In the genomic region with DNA sequence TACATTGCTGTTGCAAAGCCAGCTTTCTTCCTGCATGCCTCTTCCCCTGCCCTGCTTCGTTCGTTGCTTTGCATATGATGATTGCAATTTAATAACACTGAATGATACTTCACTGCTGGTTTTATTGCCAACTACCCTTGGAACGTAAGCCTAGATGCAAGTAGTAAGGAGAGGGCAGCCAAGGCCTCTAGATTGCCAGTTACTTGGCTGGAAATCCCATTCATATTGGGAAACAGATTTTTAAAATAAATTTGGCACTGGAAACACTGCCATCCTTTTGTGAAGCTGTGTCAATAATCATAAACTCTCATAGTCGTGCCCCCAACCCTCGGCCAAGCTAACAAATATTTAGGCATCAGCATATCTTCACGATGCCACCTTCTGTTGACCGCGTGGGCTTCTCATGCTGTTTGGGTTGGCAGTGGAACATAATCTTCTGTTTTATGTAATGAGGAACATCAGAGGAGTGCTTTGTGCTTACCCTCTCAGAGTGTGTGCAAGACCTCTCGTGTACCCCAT, we compare ENCODE assay signal across 10 cellular contexts.
DNase-seq lines count a peak whose midpoint lies in the region; ATAC-seq, FAIRE-seq and TF ChIP-seq lines count a peak whose summit lies in the region.
"Had no signal": no experiment of that assay in that cellular context is flagged by ENCODE, and none has a peak within 500 bp of the region (broad histone marks: within the 10 kb centered on the region; RNA-seq: fewer than 3 reads in every experiment).

No MANE protein-coding gene starts in this region.

- H3K4me3 ChIP-seq in H1 (ENCODE audit: extremely low read depth in 1 of 4, insufficient read depth in 2 of 4, low read depth in 3 of 4, low read length in 4 of 4) = no peak overlapping the region
- no peak overlapping the region for H3K4me3 ChIP-seq in osteoblast (ENCODE audit: insufficient read depth, low read length)

- intact Hi-C loops in CD14-positive monocyte (cut with micrococcal nuclease) = no loop called here

- peak overlapping the region; percentile 29; the same call in 1 of the 2 replicates for H2AK5ac ChIP-seq in H1 (ENCODE audit: low read depth, low read length)

- no peak for ATAC-seq in GM21619 (IDR thresholded peaks at IDR 0.05; ENCODE audit: unreplicated experiment)

- H3K36me3 ChIP-seq in H1 (ENCODE audit: control insufficient read depth in 2 of 4, insufficient read depth in 4 of 4, low read length in 3 of 4) (no peaks in the 10 kb centered on the region), osteoblast (ENCODE audit: insufficient read depth, low read length) (no peaks in the 10 kb centered on the region)

- no peak overlapping the region for H2BK15ac ChIP-seq in H1 (ENCODE audit: low read length)

- TF ChIP-seq CTCF in CD14-positive monocyte (IDR thresholded peaks at IDR 0.05) (no peak), H1 (IDR thresholded peaks at IDR 0.05; ENCODE audit: control extremely low read depth in 1 of 3, insufficient read depth in 1 of 3, low read depth in 1 of 3, low read length in 3 of 3) (no peak), osteoblast (IDR thresholded peaks at IDR 0.05; ENCODE audit: extremely low read depth, low read depth, low read length) (no peak)

- POLR2A ChIA-PET in H1 (lab: Charles Lee; ENCODE audit: partially characterized antibody) = interaction anchor here (1.2 kb wide), 1 partner anchor 87 kb away, joined by 3 read pairs; no protein-coding TSS in a partner anchor

- no peak overlapping the region for H3K4me3 Mint-ChIP-seq in CD14-positive monocyte

- H4K5ac ChIP-seq in H1 (ENCODE audit: insufficient read length, low read depth, low read length) = no peak overlapping the region

- H3K23ac ChIP-seq in H1 (ENCODE audit: insufficient read length) = no peak overlapping the region

- H3K27me3 Mint-ChIP-seq in CD14-positive monocyte (ENCODE audit: low read depth in 3 of 3) = no peaks in the 10 kb centered on the region

- no peak overlapping the region for H2BK120ac ChIP-seq in H1 (replicated peaks; ENCODE audit: low read depth, low read length)

- H2BK5ac ChIP-seq in H1 (ENCODE audit: low read depth, low read length) = no peak overlapping the region

- H3K23me2 ChIP-seq in H1 (ENCODE audit: low read depth, low read length) = no peaks in the 10 kb centered on the region; the same call in 1 of the 2 replicates

- H3K9me3 ChIP-seq in H1 (ENCODE audit: insufficient read depth in 2 of 2, low read depth in 1 of 2, low read length in 1 of 2) (no peaks in the 10 kb centered on the region), osteoblast (ENCODE audit: low read depth, low read length) (no peaks in the 10 kb centered on the region)

- peaks cover 13 to 19% of the 10 kb centered on the region in 2 donors for H3K36me3 Mint-ChIP-seq in CD14-positive monocyte

- TF ChIP-seq POLR2A in H1 (IDR thresholded peaks at IDR 0.05; ENCODE audit: control extremely low read depth in 1 of 2, low read depth in 2 of 2, low read length in 2 of 2) = no peak

- H3K4me2 ChIP-seq in H1 (ENCODE audit: insufficient read depth in 1 of 2, low read depth in 2 of 2, low read length in 2 of 2) = no peak overlapping the region; a peak in 1 of 4 replicates
- peak overlapping the region; percentile 56 for H3K4me2 ChIP-seq in osteoblast (ENCODE audit: insufficient read depth, low read length)

- peak overlapping the region; percentile 46; the same call in 1 of the 2 replicates for H2BK12ac ChIP-seq in H1 (ENCODE audit: low read depth, low read length)

- peak overlapping the region; percentile 36 to 93 (median 87) for H3K27ac Mint-ChIP-seq in CD14-positive monocyte

- no peak overlapping the region for H3K14ac ChIP-seq in H1 (ENCODE audit: insufficient read length)

- no peak for TF ChIP-seq EP300 in H1 (IDR thresholded peaks at IDR 0.05; ENCODE audit: borderline replicate concordance in 1 of 2, low read depth in 2 of 2, low read length in 2 of 2)

- H3K27ac ChIP-seq in H1 (ENCODE audit: low read depth, low read length) = no peak overlapping the region
- no peak overlapping the region for H3K27ac ChIP-seq in osteoblast (ENCODE audit: low read depth, low read length)

- 82% methylated on average over 9 of the region's 9 CpGs; no CpG with 5 or more reads in 1 of the 2 experiments for WGBS in H1 (ENCODE audit: extremely low coverage in 1 of 2, insufficient coverage in 1 of 2, insufficient read length in 1 of 2, insufficient replicate concordance in 2 of 2, low coverage in 1 of 2, low lambda C conversion rate in 2 of 2, missing lambda C conversion rate in 1 of 2), 2 experiments

- H3K9ac ChIP-seq in H1 (replicated peaks in 1 of 4; ENCODE audit: extremely low read depth in 1 of 4, low read depth in 3 of 4, low read length in 3 of 4) = no peak overlapping the region

- H3K18ac ChIP-seq in H1 (ENCODE audit: extremely low read depth, low read length) = no peak overlapping the region; the same call in 1 of the 2 replicates

- CTCF ChIA-PET in H1 (lab: Charles Lee; ENCODE audit: partially characterized antibody) = interaction anchor here (0.6 to 3.2 kb wide), 12 partner anchors 8 to 741 kb away, joined by 3 to 14 read pairs (median 4); no protein-coding TSS in a partner anchor

- no peaks in the 10 kb centered on the region for H3K79me1 ChIP-seq in H1 (ENCODE audit: low read depth, low read length)

- FAIRE-seq in H1 (lab: Jason Lieb, UNC) = no peak
- FAIRE-seq: GM18507 had no signal

- no peak overlapping the region for H4K91ac ChIP-seq in H1 (replicated peaks; ENCODE audit: insufficient read length, low read length)

- H4K20me1 ChIP-seq in H1 (replicated peaks in 1 of 2; ENCODE audit: control insufficient read depth in 1 of 2, insufficient read depth in 2 of 2, low read length in 2 of 2) (no peaks in the 10 kb centered on the region), osteoblast (ENCODE audit: insufficient read depth, low read length) (no peaks in the 10 kb centered on the region)

- H3K79me2 ChIP-seq in H1 (ENCODE audit: control insufficient read depth in 1 of 2, insufficient read depth in 2 of 2, low read length in 2 of 2) (peaks cover 0 to 17% of the 10 kb centered on the region in 2 experiments; a peak in 2 of 4 replicates), osteoblast (ENCODE audit: insufficient read depth, low read length) (no peaks in the 10 kb centered on the region)

- no peaks in the 10 kb centered on the region for H3K27me3 ChIP-seq in H1 (replicated peaks in 1 of 4; ENCODE audit: control insufficient read depth in 3 of 4, extremely low read depth in 1 of 4, insufficient read depth in 3 of 4, low read length in 3 of 4)
- no peaks in the 10 kb centered on the region for H3K27me3 ChIP-seq in osteoblast (ENCODE audit: insufficient read depth, low read length)

- no peak for TF ChIP-seq RAD21 in H1 (IDR thresholded peaks at IDR 0.05 in 1 of 2, conservative IDR thresholded peaks at IDR 0.05 in 1 of 2; ENCODE audit: low read depth in 2 of 2, low read length in 2 of 2)

- H3K4me1 ChIP-seq in H1 (replicated peaks in 1 of 4; ENCODE audit: control insufficient read depth in 3 of 4, insufficient read depth in 4 of 4, low read length in 3 of 4) (peaks cover 6 to 24% (median 13%) of the 10 kb centered on the region in 4 experiments), osteoblast (ENCODE audit: insufficient read depth, low read length) (peaks cover 14% of the 10 kb centered on the region)

- no peak overlapping the region for H2BK20ac ChIP-seq in H1 (ENCODE audit: low read length)

- H2AFZ ChIP-seq in H1 (ENCODE audit: low read length) = no peak overlapping the region
- peak overlapping the region; percentile 65 for H2AFZ ChIP-seq in osteoblast (ENCODE audit: low read length)

- H3K4ac ChIP-seq in H1 (replicated peaks; ENCODE audit: insufficient read length, low read depth, low read length) = no peak overlapping the region

- no peak for DNase-seq in CD14-positive monocyte (ENCODE audit: low spot score)
- peak; percentile 18 for DNase-seq in NCI-H2107 (lab: John Stamatoyannopoulos, UW)
- DNase-seq in H1 (ENCODE audit: low read depth in 1 of 2, low spot score in 2 of 2) = no peak
- DNase-seq in osteoblast (ENCODE audit: insufficient read length, low spot score, missing footprints) = no peak
- no peak for DNase-seq in medulla oblongata (ENCODE audit: extremely low spot score)
- DNase-seq in NK-92 (lab: John Stamatoyannopoulos, UW; ENCODE audit: unreplicated experiment) = no peak
- no peak for DNase-seq in stimulated activated CD4-positive, alpha-beta T cell treated with anti-CD3 and anti-CD28 coated beads, Interleukin-4, amount 100 ng/mL, for 4 hours
- DNase-seq: activated CD8-positive, alpha-beta memory T cell treated with anti-CD3 and anti-CD28 coated beads for 24 hours had no signal

- H3K9me3 Mint-ChIP-seq in CD14-positive monocyte = no peaks in the 10 kb centered on the region

- no peak overlapping the region for H4K8ac ChIP-seq in H1 (ENCODE audit: extremely low read depth, insufficient read depth, low read length)

- H3K4me1 Mint-ChIP-seq in CD14-positive monocyte = peaks cover 67% of the 10 kb centered on the region

- no peak overlapping the region for H3K56ac ChIP-seq in H1 (replicated peaks; ENCODE audit: insufficient read length, low read depth, low read length)

TF ChIP-seq in H1, 55 proteins besides CTCF, POLR2A, EP300 and RAD21 (continues in another document):
- TF ChIP-seq, protein P1, sequence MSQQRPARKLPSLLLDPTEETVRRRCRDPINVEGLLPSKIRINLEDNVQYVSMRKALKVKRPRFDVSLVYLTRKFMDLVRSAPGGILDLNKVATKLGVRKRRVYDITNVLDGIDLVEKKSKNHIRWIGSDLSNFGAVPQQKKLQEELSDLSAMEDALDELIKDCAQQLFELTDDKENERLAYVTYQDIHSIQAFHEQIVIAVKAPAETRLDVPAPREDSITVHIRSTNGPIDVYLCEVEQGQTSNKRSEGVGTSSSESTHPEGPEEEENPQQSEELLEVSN (IDR thresholded peaks at IDR 0.05) = no peak
- no peak for TF ChIP-seq HDAC2 (IDR thresholded peaks at IDR 0.05; ENCODE audit: borderline replicate concordance in 1 of 2, low read depth in 2 of 2, low read length in 2 of 2)
- TF ChIP-seq JUN (IDR thresholded peaks at IDR 0.05; ENCODE audit: low read depth, low read length) = no peak
- no peak for TF ChIP-seq GTF2F1 (IDR thresholded peaks at IDR 0.05; ENCODE audit: borderline replicate concordance, low read depth, low read length)
- TF ChIP-seq CHD2 (IDR thresholded peaks at IDR 0.05; ENCODE audit: low read length) = no peak
- TF ChIP-seq KDM1A (IDR thresholded peaks at IDR 0.05; ENCODE audit: borderline replicate concordance, low read length) = no peak
- TF ChIP-seq BCL11A (IDR thresholded peaks at IDR 0.05; ENCODE audit: low read depth in 2 of 2, low read length in 2 of 2) = no peak
- no peak for TF ChIP-seq TCF12 (IDR thresholded peaks at IDR 0.05; ENCODE audit: low read depth, low read length)
- TF ChIP-seq RBBP5 (IDR thresholded peaks at IDR 0.05; ENCODE audit: borderline replicate concordance, low read depth, low read length) = no peak
- no peak for TF ChIP-seq HDAC6 (IDR thresholded peaks at IDR 0.05; ENCODE audit: low read depth, low read length)
- TF ChIP-seq SP1 (IDR thresholded peaks at IDR 0.05; ENCODE audit: low read depth, low read length) = no peak
- TF ChIP-seq, protein P2, sequence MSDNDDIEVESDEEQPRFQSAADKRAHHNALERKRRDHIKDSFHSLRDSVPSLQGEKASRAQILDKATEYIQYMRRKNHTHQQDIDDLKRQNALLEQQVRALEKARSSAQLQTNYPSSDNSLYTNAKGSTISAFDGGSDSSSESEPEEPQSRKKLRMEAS (IDR thresholded peaks at IDR 0.05) = no peak
